In genomic region chr11:95305726-95306522, GRCh38 we compare ENCODE assay signal across 1 cellular context.
TF ChIP-seq lines count a peak whose summit lies in the region.

No MANE protein-coding gene starts in this region.

TF ChIP-seq in GM23338, 12 proteins besides CTCF, POLR2A, EP300 and RAD21 (continued from another document):
- TF ChIP-seq REST (IDR thresholded peaks at IDR 0.05; ENCODE audit: unreplicated experiment) (no peak), STAT1 (IDR thresholded peaks at IDR 0.05; ENCODE audit: unreplicated experiment) (no peak), ZNF114 (CRISPR knock-in tag; IDR thresholded peaks at IDR 0.05) (no peak)
TF ChIP-seq in GM23338: peak in this region for 0.
